In the genomic region with DNA sequence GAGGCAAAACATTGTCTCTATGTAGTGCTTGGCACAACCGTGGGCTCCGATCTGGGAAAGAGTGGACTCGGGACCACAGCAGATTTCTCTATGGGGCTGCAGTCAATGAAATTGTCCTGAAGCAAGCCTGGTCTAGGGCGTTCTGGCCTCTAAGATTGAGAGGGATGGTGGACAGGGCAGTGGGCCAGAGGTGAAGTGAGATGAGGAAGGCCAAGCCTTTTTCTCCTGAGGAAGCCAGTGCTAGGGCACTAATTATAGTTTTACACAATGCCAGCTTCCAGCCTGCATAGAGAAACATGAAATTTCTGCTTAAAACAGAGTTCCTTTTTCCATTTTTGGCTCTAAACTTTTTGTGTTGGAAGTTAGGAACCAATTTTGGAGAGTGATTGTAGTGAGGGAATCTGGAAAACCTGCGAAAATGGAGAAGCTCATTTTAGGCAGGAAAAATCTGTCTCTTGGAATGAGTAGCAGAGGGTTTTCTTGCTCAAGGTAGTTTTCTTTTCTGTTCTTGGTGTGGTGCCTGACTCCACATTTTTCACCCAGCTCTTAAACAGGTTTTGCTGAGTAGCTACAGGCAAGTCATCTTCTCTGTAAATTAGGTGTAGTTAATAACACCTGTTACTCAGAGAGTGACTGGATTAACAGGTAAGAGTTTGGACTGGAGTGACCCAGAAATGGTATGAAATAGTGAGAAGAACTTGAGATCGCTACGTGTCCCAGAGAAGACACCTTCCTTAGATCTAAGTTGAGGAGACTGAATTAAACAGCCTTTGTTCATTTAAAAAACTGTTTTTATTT, we compare ENCODE assay signal across 23 cellular contexts. TPM values are rescaled to one million over a fixed set of nuclear protein-coding genes. Genes with fewer than 3 reads are reported as not detected.
DNase-seq lines count a peak whose midpoint lies in the region; ATAC-seq and TF ChIP-seq lines count a peak whose summit lies in the region.
"Had no signal": no experiment of that assay in that cellular context is flagged by ENCODE, and none has a peak within 500 bp of the region (broad histone marks: within the 10 kb centered on the region; RNA-seq: fewer than 3 reads in every experiment).

No MANE protein-coding gene starts in this region.

- no peaks in the 10 kb centered on the region for H3K9me3 Mint-ChIP-seq in activated T-helper 1 cell treated with anti-CD3 and anti-CD28 coated beads, Interleukin-12 subunit alpha, Interleukin-12 subunit beta, Interleukin-2, Interleukin-4 antibody, amounts not matched to agents 30 ng/mL and 10 ng/mL and 1 ng/mL, durations not matched to agents 14 hours and 24 hours and 36 hours

- H3K79me2 ChIP-seq in DND-41 (ENCODE audit: insufficient read depth, low read length): peaks cover 90% of the 10 kb centered on the region

- ATAC-seq in DND-41 (ENCODE audit: insufficient read depth, low read depth) (no peak), mucosa of descending colon (peak; percentile 46), GM21786 (IDR thresholded peaks at IDR 0.05; ENCODE audit: unreplicated experiment) (no peak), HG03045 (IDR thresholded peaks at IDR 0.05; ENCODE audit: unreplicated experiment) (no peak)
- ATAC-seq: activated CD8-positive, alpha-beta memory T cell treated with anti-CD3 and anti-CD28 coated beads, Interleukin-2, amount 10 ng/mL, durations not matched to agents 7 days and 5 days; gastroesophageal sphincter; stimulated activated naive CD8-positive, alpha-beta T cell treated with anti-CD3 and anti-CD28 coated beads, Interleukin-15, Interleukin-2, amounts not matched to agents 100 U/mL and 50 U/mL, for 24 hours had no signal

- H3K9ac ChIP-seq in DND-41 (ENCODE audit: low read depth, low read length): peak overlapping the region; percentile 33

- H3K27me3 ChIP-seq in DND-41 (ENCODE audit: insufficient read depth, low read length, poor library complexity): no peaks in the 10 kb centered on the region
- H3K27me3 ChIP-seq: esophagus muscularis mucosa, gastroesophageal sphincter, SJSA1, tibial artery had no signal

- H2AFZ ChIP-seq in DND-41 (ENCODE audit: low read depth, low read length): no peak overlapping the region

- H3K4me2 ChIP-seq in DND-41 (ENCODE audit: insufficient read depth, low read length): peak overlapping the region; percentile 6; the same call in 1 of the 2 replicates

- H3K36me3 ChIP-seq in DND-41 (ENCODE audit: insufficient read depth, low read length) (peaks cover 15% of the 10 kb centered on the region; the same call in 1 of the 2 replicates), mucosa of descending colon (ENCODE audit: low read depth) (no peaks in the 10 kb centered on the region)
- H3K36me3 ChIP-seq: esophagus muscularis mucosa, gastroesophageal sphincter, tibial artery had no signal

- H3K9me3 ChIP-seq in DND-41 (ENCODE audit: insufficient read depth, low read length, severe bottlenecking) (no peaks in the 10 kb centered on the region), mucosa of descending colon (no peaks in the 10 kb centered on the region)
- H3K9me3 ChIP-seq: esophagus muscularis mucosa, gastroesophageal sphincter, SJSA1, tibial artery had no signal

- no peaks in the 10 kb centered on the region for H3K27me3 Mint-ChIP-seq in activated T-helper 1 cell treated with anti-CD3 and anti-CD28 coated beads, Interleukin-12 subunit alpha, Interleukin-12 subunit beta, Interleukin-2, Interleukin-4 antibody, amounts not matched to agents 30 ng/mL and 10 ng/mL and 1 ng/mL, durations not matched to agents 14 hours and 24 hours and 36 hours (ENCODE audit: insufficient read depth)
- H3K27me3 Mint-ChIP-seq: activated CD8-positive, alpha-beta memory T cell treated with anti-CD3 and anti-CD28 coated beads, Interleukin-2, amount 10 ng/mL, durations not matched to agents 7 days and 5 days had no signal

- H3K27ac Mint-ChIP-seq in activated T-helper 1 cell treated with anti-CD3 and anti-CD28 coated beads, Interleukin-12 subunit alpha, Interleukin-12 subunit beta, Interleukin-2, Interleukin-4 antibody, amounts not matched to agents 30 ng/mL and 10 ng/mL and 1 ng/mL, durations not matched to agents 14 hours and 24 hours and 36 hours: peak overlapping the region; percentile 64
- H3K27ac Mint-ChIP-seq: activated CD8-positive, alpha-beta memory T cell treated with anti-CD3 and anti-CD28 coated beads, Interleukin-2, amount 10 ng/mL, durations not matched to agents 7 days and 5 days; activated naive CD8-positive, alpha-beta T cell had no signal

- H3K36me3 Mint-ChIP-seq in activated T-helper 1 cell treated with anti-CD3 and anti-CD28 coated beads, Interleukin-12 subunit alpha, Interleukin-12 subunit beta, Interleukin-2, Interleukin-4 antibody, amounts not matched to agents 30 ng/mL and 10 ng/mL and 1 ng/mL, durations not matched to agents 14 hours and 24 hours and 36 hours (ENCODE audit: low read depth): peaks cover 13% of the 10 kb centered on the region

- H3K4me1 ChIP-seq in DND-41 (ENCODE audit: insufficient read depth, low read length): peaks cover 100% of the 10 kb centered on the region
- peaks cover 20% of the 10 kb centered on the region for H3K4me1 ChIP-seq in mucosa of descending colon (ENCODE audit: low read depth)

- TF ChIP-seq CTCF in DND-41 (IDR thresholded peaks at IDR 0.05; ENCODE audit: borderline replicate concordance, extremely low read depth, low read length, poor library complexity, severe bottlenecking) (no peak), mucosa of descending colon (IDR thresholded peaks at IDR 0.05) (no peak)

- H3K4me3 ChIP-seq in DND-41 (ENCODE audit: low read depth in 1 of 2, low read length in 2 of 2) (no peak overlapping the region), mucosa of descending colon (no peak overlapping the region)
- H3K4me3 ChIP-seq in Jurkat, Clone E6-1 (ENCODE audit: low read length): 0 out of 2 replicates have a peak overlapping the region, but pooled peaks have one; percentile 4
- H3K4me3 ChIP-seq: esophagus muscularis mucosa, gastroesophageal sphincter, lung, SJSA1, tibial artery had no signal

- DNase-seq in DND-41: no peak
- no peak for DNase-seq in Jurkat, Clone E6-1 (ENCODE audit: low read depth, low spot score)
- no peak for DNase-seq in activated T-helper 1 cell treated with anti-CD3 and anti-CD28 coated beads, Interleukin-12 subunit alpha, Interleukin-12 subunit beta, Interleukin-2, Interleukin-4 antibody, amounts not matched to agents 30 ng/mL and 10 ng/mL and 1 ng/mL, durations not matched to agents 14 hours and 24 hours and 36 hours (ENCODE audit: low spot score)
- DNase-seq in mucosa of descending colon: no peak
- no peak for DNase-seq in SW 1271 (lab: John Stamatoyannopoulos, UW)
- DNase-seq in activated naive CD4-positive, alpha-beta T cell treated with Interleukin-2 at 50 U/mL for 16 hours: no peak
- DNase-seq: activated CD4-positive, alpha-beta T cell treated with anti-CD3 and anti-CD28 coated beads for 48 hours; activated CD8-positive, alpha-beta memory T cell treated with anti-CD3 and anti-CD28 coated beads, Interleukin-2, amount 10 ng/mL, durations not matched to agents 7 days and 5 days; effector CD4-positive, alpha-beta T cell; hypothalamus; NCI-H146; NCI-H2171 treated with DMSO at 0.1 percent for 48 hours; NCI-H526 treated with DMSO at 0.1 percent for 48 hours; stimulated activated CD4-positive, alpha-beta T cell treated with anti-CD3 and anti-CD28 coated beads, Interleukin-2, amount 100 ng/mL, for 48 hours; stimulated activated naive CD8-positive, alpha-beta T cell treated with anti-CD3 and anti-CD28 coated beads, Interleukin-15, Interleukin-2, amounts not matched to agents 100 U/mL and 50 U/mL, for 24 hours; tibial artery had no signal

- H4K20me1 ChIP-seq in DND-41 (ENCODE audit: insufficient read depth, low read length): peaks cover 25% of the 10 kb centered on the region

- intact Hi-C loops in activated T-helper 1 cell treated with anti-CD3 and anti-CD28 coated beads, Interleukin-12 subunit alpha, Interleukin-12 subunit beta, Interleukin-2, Interleukin-4 antibody, amounts not matched to agents 30 ng/mL and 10 ng/mL and 1 ng/mL, durations not matched to agents 14 hours and 24 hours and 36 hours (cut with micrococcal nuclease): no loop called here
- intact Hi-C loops in mucosa of descending colon (cut with DNase I, micrococcal nuclease): no loop called here

- H3K27ac ChIP-seq in DND-41 (ENCODE audit: low read length): peak overlapping the region; percentile 97
- H3K27ac ChIP-seq: esophagus muscularis mucosa, gastroesophageal sphincter, SJSA1, tibial artery had no signal

- no peak overlapping the region for H3K4me3 Mint-ChIP-seq in activated T-helper 1 cell treated with anti-CD3 and anti-CD28 coated beads, Interleukin-12 subunit alpha, Interleukin-12 subunit beta, Interleukin-2, Interleukin-4 antibody, amounts not matched to agents 30 ng/mL and 10 ng/mL and 1 ng/mL, durations not matched to agents 14 hours and 24 hours and 36 hours
- H3K4me3 Mint-ChIP-seq: activated CD8-positive, alpha-beta memory T cell treated with anti-CD3 and anti-CD28 coated beads, Interleukin-2, amount 10 ng/mL, durations not matched to agents 7 days and 5 days; activated naive CD8-positive, alpha-beta T cell had no signal

- H3K4me1 Mint-ChIP-seq in activated T-helper 1 cell treated with anti-CD3 and anti-CD28 coated beads, Interleukin-12 subunit alpha, Interleukin-12 subunit beta, Interleukin-2, Interleukin-4 antibody, amounts not matched to agents 30 ng/mL and 10 ng/mL and 1 ng/mL, durations not matched to agents 14 hours and 24 hours and 36 hours (ENCODE audit: low read depth): peaks cover 67% of the 10 kb centered on the region

RNA-seq across cellular contexts. Expression of gene UCK2, which starts 22.1 kb away (rescaled TPM):
- 101 TPM for polyA plus RNA-seq in Jurkat, Clone E6-1 (2012; ENCODE audit: insufficient read depth, insufficient read length)
- total RNA-seq in activated T-helper 1 cell treated with anti-CD3 and anti-CD28 coated beads, Interleukin-12 subunit alpha, Interleukin-12 subunit beta, Interleukin-2, Interleukin-4 antibody, amounts not matched to agents 30 ng/mL and 10 ng/mL and 1 ng/mL, durations not matched to agents 14 hours and 24 hours and 36 hours: 109 and 112 TPM in 2 replicates
- total RNA-seq in mucosa of descending colon: 10 to 100 TPM; 41.6 to 86.5 (median 51.8) TPM
